8 cellular contexts compared by ENCODE assay signal in genomic region chr14:73644531-73645247, GRCh38. TPM values are rescaled to one million over a fixed set of nuclear protein-coding genes. Genes with fewer than 3 reads are reported as not detected.
DNase-seq lines count a peak whose midpoint lies in the region; ATAC-seq and TF ChIP-seq lines count a peak whose summit lies in the region.

DNAL1 (plus strand) TSS chr14:73644986; CDS start chr14:73645040, 54 bp downstream.

- peak; percentile 94 for ATAC-seq in GM19438 (IDR thresholded peaks at IDR 0.05; ENCODE audit: low read depth, unreplicated experiment)
- ATAC-seq in HG03571 (IDR thresholded peaks at IDR 0.05; ENCODE audit: unreplicated experiment): peak; percentile 93
- peak; percentile 99 to 100 (median 100) for ATAC-seq in right lobe of liver

- H3K9me3 ChIP-seq in right lobe of liver: no peaks in the 10 kb centered on the region

- intact Hi-C loops in dorsolateral prefrontal cortex (cut with DNase I): loop anchor here (5.0 to 10.0 kb wide), 5 partner anchors 68 to 1120 kb away; partner anchors contain the start of genes PNMA1 (in 2 of the 2), COQ6 (in 1 of the 2), FAM161B (in 1 of the 2) and PTGR2 (in 1 of the 2)
- intact Hi-C loops in right lobe of liver (cut with DNase I): no loop called here

- WGBS in right lobe of liver (ENCODE audit: insufficient coverage, low coverage, low lambda C conversion rate, missing lambda C conversion rate): under 1% methylated on average over 30 of the region's 43 CpGs

- H3K4me1 ChIP-seq in right lobe of liver: peaks cover 0 to 7% (median 3%) of the 10 kb centered on the region in 4 donors

- TF ChIP-seq CTCF in dorsolateral prefrontal cortex (IDR thresholded peaks at IDR 0.05 in 54 of 56, conservative IDR thresholded peaks at IDR 0.05 in 2 of 56; ENCODE audit: low read depth in 1 of 56, partially characterized antibody in 56 of 56): peak in 40 of 56 donors; percentile 11 to 65 (median 38)
- TF ChIP-seq CTCF in right lobe of liver (IDR thresholded peaks at IDR 0.05): no peak

- H3K27me3 ChIP-seq in dorsolateral prefrontal cortex: no peaks in the 10 kb centered on the region
- H3K27me3 ChIP-seq in right lobe of liver: no peaks in the 10 kb centered on the region

- H3K27ac ChIP-seq in dorsolateral prefrontal cortex: peak within 1 kb of the TSS; percentile 44 to 95 (median 88)
- peak within 1 kb of the TSS; percentile 62 to 80 (median 74) for H3K27ac ChIP-seq in right lobe of liver

- TF ChIP-seq POLR2A in right lobe of liver (IDR thresholded peaks at IDR 0.05): peak; percentile 73

- no peaks in the 10 kb centered on the region for H3K36me3 ChIP-seq in right lobe of liver

- DNase-seq in CD1c-positive myeloid dendritic cell (ENCODE audit: extremely low spot score) (peak; percentile 96), NCI-H774 (lab: John Stamatoyannopoulos, UW) (peak; percentile 76), dorsolateral prefrontal cortex (peak; percentile 89 to 96 (median 92)), right lobe of liver (peak; percentile 94 to 96 (median 96))
- peak; percentile 90 to 93 for DNase-seq in activated CD4-positive, alpha-beta T cell treated with anti-CD3 and anti-CD28 coated beads, Interleukin-2, amount 50 U/mL, for 48 hours
- DNase-seq in stimulated activated CD4-positive, alpha-beta T cell treated with anti-CD3 and anti-CD28 coated beads, Interleukin-4, amount 100 ng/mL, for 24 hours: peak; percentile 92

- peak within 1 kb of the TSS; percentile 65 to 100 (median 87) for H3K4me3 ChIP-seq in dorsolateral prefrontal cortex
- peak within 1 kb of the TSS; percentile 59 to 87 (median 81) for H3K4me3 ChIP-seq in right lobe of liver

RNA-seq across cellular contexts. Expression of gene DNAL1, which starts in this region (rescaled TPM):
- total RNA-seq in dorsolateral prefrontal cortex (10 to 100 TPM; 17.3 to 60.9 (median 39.3) TPM), right lobe of liver (1 to 10 TPM; 2.7 to 5.7 (median 3.2) TPM)

Comparison
In these comparisons a context has a peak if more than half of its experiments do, and no peak if none do; other contexts are left out.
1. Peak in every context shown above with its lines: DNase-seq, ATAC-seq, H3K4me3 ChIP-seq and H3K27ac ChIP-seq.
2. CTCF ChIP-seq: peak in dorsolateral prefrontal cortex (40 of 56); none in right lobe of liver (0 of 4).
3. intact Hi-C loops: an anchor here in dorsolateral prefrontal cortex (5.0 to 10.0 kb wide); none called in right lobe of liver.